8 cellular contexts compared by ENCODE assay signal in the genomic region with DNA sequence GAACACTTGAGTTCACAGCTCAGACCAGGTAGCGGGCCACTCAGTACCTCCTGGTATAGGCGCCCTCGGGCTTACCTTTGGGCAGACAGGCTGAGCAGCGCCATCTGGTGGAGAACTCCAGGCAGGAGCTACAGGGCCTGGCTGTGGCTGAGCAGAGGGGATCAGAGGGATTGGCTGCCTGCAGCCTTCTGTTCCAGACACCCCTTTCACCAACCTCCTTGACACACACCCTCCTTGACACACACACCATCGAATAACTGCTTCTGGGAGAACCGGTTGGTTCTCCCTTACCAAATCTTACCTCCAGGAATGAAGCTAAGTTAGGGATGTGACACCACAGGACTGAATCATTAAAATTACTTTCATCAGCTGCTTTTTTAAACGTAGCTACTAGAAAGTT. TPM values are rescaled to one million over a fixed set of nuclear protein-coding genes. Genes with fewer than 3 reads are reported as not detected.
DNase-seq lines count a peak whose midpoint lies in the region; ATAC-seq and TF ChIP-seq lines count a peak whose summit lies in the region.

No MANE protein-coding gene starts in this region.

- H3K9ac ChIP-seq in liver (ENCODE audit: low read depth in 1 of 2, low read length in 2 of 2) = no peak overlapping the region

- TF ChIP-seq CTCF in coronary artery (IDR thresholded peaks at IDR 0.05) (peak; percentile 72), liver (IDR thresholded peaks at IDR 0.05; ENCODE audit: low read depth, low read length, missing input control) (peak; percentile 74)

- H3K4me3 ChIP-seq in coronary artery (no peak overlapping the region), liver (ENCODE audit: low read depth in 1 of 3, low read length in 3 of 3) (no peak overlapping the region)

- TF ChIP-seq RAD21 in liver (IDR thresholded peaks at IDR 0.05) = peak; percentile 57 to 76

- H3K36me3 ChIP-seq in liver (ENCODE audit: control insufficient read depth in 4 of 4, insufficient read depth in 3 of 4, low read depth in 1 of 4, low read length in 3 of 4) = no peaks in the 10 kb centered on the region

- WGBS in liver = 12% methylated on average over 7 of the region's 7 CpGs

- H3K27me3 ChIP-seq in liver (ENCODE audit: control insufficient read depth in 4 of 4, insufficient read depth in 4 of 4, low read length in 3 of 4) = peaks cover 0 to 9% (median 5%) of the 10 kb centered on the region in 4 donors

- ATAC-seq in HG03175 (IDR thresholded peaks at IDR 0.05; ENCODE audit: unreplicated experiment) = peak; percentile 69
- no peak for ATAC-seq in GM19351 (IDR thresholded peaks at IDR 0.05; ENCODE audit: unreplicated experiment)

- H3K27ac ChIP-seq in coronary artery = no peak overlapping the region
- H3K27ac ChIP-seq in liver (ENCODE audit: low read depth in 1 of 2, low read length in 2 of 2) = no peak overlapping the region

- H3K9me3 ChIP-seq in liver (ENCODE audit: control insufficient read depth in 4 of 4, low read length in 3 of 4) = no peaks in the 10 kb centered on the region

- DNase-seq in CMK (ENCODE audit: low read depth) (peak; percentile 65), NCI-H69 (lab: John Stamatoyannopoulos, UW) (peak; percentile 79), coronary artery (ENCODE audit: low spot score) (no peak)
- peak; percentile 86 for DNase-seq in activated CD4-positive, alpha-beta T cell treated with anti-CD3 and anti-CD28 coated beads, Interleukin-2, amount 50 U/mL, for 1 hour
- DNase-seq in stimulated activated CD4-positive, alpha-beta T cell treated with anti-CD3 and anti-CD28 coated beads, TNF-alpha, amount 100 ng/mL, for 24 hours (ENCODE audit: low read depth in 3 of 3) = peak; percentile 73 to 85 (median 77)

- H3K4me1 ChIP-seq in liver (ENCODE audit: control insufficient read depth in 4 of 4, insufficient read depth in 4 of 4, low read length in 3 of 4) = no peaks in the 10 kb centered on the region

TF ChIP-seq in liver, 16 proteins besides CTCF, POLR2A, EP300 and RAD21:
- no peak for TF ChIP-seq TAF1 (conservative IDR thresholded peaks at IDR 0.05)
TF ChIP-seq in liver: peak in this region for 0.

RNA-seq across cellular contexts. Expression of gene LIN28A, which starts 6.5 kb away (rescaled TPM):
- not detected for total RNA-seq in liver
- polyA plus RNA-seq in liver = not detected

RNA-seq across cellular contexts. Expression of gene DHDDS, which starts 15.0 kb away (rescaled TPM):
- total RNA-seq in liver = 10 to 100 TPM; 10.6 to 19.7 TPM
- polyA plus RNA-seq in liver = 10 to 100 TPM; 13.5 to 21.7 TPM

RNA-seq across cellular contexts. Expression of gene ZNF683, which starts 44.6 kb away (rescaled TPM):
- total RNA-seq in liver = under 1 TPM in 1 of 2 donors, not detected in 1; 0.17 TPM
- under 1 TPM in 1 of 2 donors, not detected in 1; 0.09 TPM for polyA plus RNA-seq in liver

RNA-seq across cellular contexts. Expression of gene HMGN2, which starts 55.1 kb away (rescaled TPM):
- total RNA-seq in liver = 100 to 1,000 TPM in 1 of 2 donors, 10 to 100 TPM in 1; 51.8 to 218 TPM
- 100 to 1,000 TPM in 1 of 2 donors, 10 to 100 TPM in 1; 81.8 to 183 TPM for polyA plus RNA-seq in liver
